22 cellular contexts compared by ENCODE assay signal in genomic region chr14:68047910-68048309, GRCh38.
DNase-seq lines count a peak whose midpoint lies in the region; FAIRE-seq and TF ChIP-seq lines count a peak whose summit lies in the region.
"Had no signal": no experiment of that assay in that cellular context is flagged by ENCODE, and none has a peak within 500 bp of the region (broad histone marks: within the 10 kb centered on the region; RNA-seq: fewer than 3 reads in every experiment).

No MANE protein-coding gene starts in this region.

- H3K27me3 ChIP-seq in astrocyte (ENCODE audit: insufficient read depth, low read length), result peaks cover 2% of the 10 kb centered on the region
- H3K27me3 ChIP-seq in transverse colon, result no peaks in the 10 kb centered on the region
- H3K27me3 ChIP-seq in stomach, result no peaks in the 10 kb centered on the region
- H3K27me3 ChIP-seq: gastroesophageal sphincter, right atrium auricular region had no signal

- POLR2A ChIA-PET in HEK293 (lab: Yijun Ruan, JAX) (no interaction called here), OCI-LY7 (lab: Charles Lee) (no interaction called here)

- H3K4me2 ChIP-seq in astrocyte (ENCODE audit: low read length) (peak overlapping the region; percentile 49), OCI-LY7 (ENCODE audit: low read length) (no peak overlapping the region)

- no peaks in the 10 kb centered on the region for H3K9me2 ChIP-seq in OCI-LY7 (ENCODE audit: insufficient read depth, low read length)

- no peak overlapping the region for H3K4me3 Mint-ChIP-seq in astrocyte (ENCODE audit: unreplicated experiment)
- H3K4me3 Mint-ChIP-seq: activated CD8-positive, alpha-beta memory T cell treated with anti-CD3 and anti-CD28 coated beads, Interleukin-2, amount 10 ng/mL, durations not matched to agents 7 days and 5 days; CD4-positive, alpha-beta T cell; IgD-negative memory B cell; natural killer cell treated with Interleukin-12 subunit alpha and Interleukin-12 subunit beta and Interleukin-15 and Interleukin-18, amount 100 ng/mL, for 72 hours had no signal

- peak; percentile 63 for DNase-seq in astrocyte (ENCODE audit: low read depth)
- DNase-seq in iris pigment epithelial cell (ENCODE audit: low read depth), result peak; percentile 58
- DNase-seq in transverse colon, result no peak
- no peak for DNase-seq in stomach
- no peak for DNase-seq in kidney tubule cell (ENCODE audit: low spot score)
- DNase-seq in OCI-LY7 (ENCODE audit: low spot score), result no peak
- DNase-seq: activated CD4-positive, CD25-positive, alpha-beta regulatory T cell; activated CD8-positive, alpha-beta memory T cell treated with anti-CD3 and anti-CD28 coated beads, Interleukin-2, amount 10 ng/mL, durations not matched to agents 7 days and 5 days; activated gamma-delta T cell; CD4-positive, alpha-beta T cell; MV-4-11; NCI-H69; stimulated activated CD4-positive, alpha-beta T cell treated with anti-CD3 and anti-CD28 coated beads, Interleukin-4, amount 100 ng/mL, for 1 hour; stimulated activated CD8-positive, alpha-beta memory T cell treated with anti-CD3 and anti-CD28 coated beads, Interleukin-4, amount 100 ng/mL, for 48 hours; SW 1271 had no signal

- CTCF ChIA-PET in HEK293 (lab: Yijun Ruan, JAX) (interaction anchor here (0.6 to 0.7 kb wide), 2 partner anchors 9 to 782 kb away, joined by 3 read pairs; no protein-coding TSS in a partner anchor), OCI-LY7 (lab: Charles Lee; ENCODE audit: unreplicated experiment) (no interaction called here)

- WGBS in transverse colon (ENCODE audit: low coverage in 1 of 2), 2 donors, result 64 to 75% methylated on average over 6 of the region's 6 CpGs
- WGBS in stomach, 5 donors, result 32 to 55% (median 37%) methylated on average over 6 of the region's 6 CpGs

- in situ Hi-C loops in transverse colon (cut with MboI; ENCODE audit: low pct_ligation_motif_present in 1 of 4, low pct_unique_long_range_greater_than_20kb in 1 of 4, low sequenced_read_pairs in 3 of 4), result no loop called here

- H2AFZ ChIP-seq in astrocyte (ENCODE audit: low read depth, low read length), result no peak overlapping the region
- H2AFZ ChIP-seq in OCI-LY7 (ENCODE audit: low read length), result no peak overlapping the region

- H3K4me1 ChIP-seq in HEK293 (ENCODE audit: control insufficient read depth, insufficient read depth, low read length) (peaks cover 16% of the 10 kb centered on the region), astrocyte (ENCODE audit: insufficient read depth, low read length) (no peaks in the 10 kb centered on the region), transverse colon (peaks cover 3 to 11% (median 7%) of the 10 kb centered on the region in 4 donors), stomach (peaks cover 0 to 38% (median 8%) of the 10 kb centered on the region in 4 donors), OCI-LY7 (ENCODE audit: insufficient read depth, low read length, poor library complexity, severe bottlenecking) (no peaks in the 10 kb centered on the region)
- H3K4me1 ChIP-seq: right atrium auricular region had no signal

- H3K9me3 Mint-ChIP-seq in astrocyte (ENCODE audit: unreplicated experiment), result no peaks in the 10 kb centered on the region
- H3K9me3 Mint-ChIP-seq: natural killer cell treated with Interleukin-12 subunit alpha and Interleukin-12 subunit beta and Interleukin-15 and Interleukin-18, amount 100 ng/mL, for 72 hours had no signal

- no peaks in the 10 kb centered on the region for H4K20me1 ChIP-seq in astrocyte (ENCODE audit: insufficient read depth, low read length)
- no peaks in the 10 kb centered on the region for H4K20me1 ChIP-seq in OCI-LY7 (ENCODE audit: insufficient read depth, low read length)

- intact Hi-C loops in transverse colon (cut with DNase I; ENCODE audit: low total_unique reads) (no loop called here), stomach (cut with DNase I; ENCODE audit: low total_unique reads) (no loop called here), OCI-LY7 (cut with micrococcal nuclease; ENCODE audit: unreplicated experiment) (no loop called here)

- TF ChIP-seq CTCF in HEK293 (tag by site-specific recombination; IDR thresholded peaks at IDR 0.05), result no peak
- TF ChIP-seq CTCF in astrocyte (IDR thresholded peaks at IDR 0.05; ENCODE audit: insufficient read depth, low read depth, low read length), result no peak
- TF ChIP-seq CTCF in transverse colon (IDR thresholded peaks at IDR 0.05), result no peak
- TF ChIP-seq CTCF in stomach (IDR thresholded peaks at IDR 0.05), result no peak
- TF ChIP-seq CTCF in OCI-LY7 (conservative IDR thresholded peaks at IDR 0.05; ENCODE audit: low read length), result no peak

- peaks cover 3% of the 10 kb centered on the region for H3K4me1 Mint-ChIP-seq in astrocyte (ENCODE audit: low read depth, unreplicated experiment)
- H3K4me1 Mint-ChIP-seq: activated CD8-positive, alpha-beta memory T cell treated with anti-CD3 and anti-CD28 coated beads, Interleukin-2, amount 10 ng/mL, durations not matched to agents 7 days and 5 days; IgD-negative memory B cell had no signal

- no peak overlapping the region for H3K4me3 ChIP-seq in HEK293 (ENCODE audit: low read depth, low read length)
- H3K4me3 ChIP-seq in astrocyte (ENCODE audit: insufficient read depth, low read depth, low read length), result no peak overlapping the region
- no peak overlapping the region for H3K4me3 ChIP-seq in transverse colon
- no peak overlapping the region for H3K4me3 ChIP-seq in stomach
- H3K4me3 ChIP-seq in OCI-LY7 (ENCODE audit: low read depth, low read length, poor library complexity, severe bottlenecking), result no peak overlapping the region
- H3K4me3 ChIP-seq: gastroesophageal sphincter, GM12878, lung, right atrium auricular region had no signal

- H3K27ac ChIP-seq in HEK293 (ENCODE audit: extremely low read depth, low read depth, low read length) (no peak overlapping the region), astrocyte (ENCODE audit: low read depth, low read length) (no peak overlapping the region), transverse colon (peak overlapping the region in 3 of 4 donors; percentile 40 to 86 (median 48)), stomach (peak overlapping the region in 2 of 5 donors; percentile 18 to 37), OCI-LY7 (ENCODE audit: low read depth, low read length, poor library complexity, severe bottlenecking) (no peak overlapping the region)
- H3K27ac ChIP-seq: right atrium auricular region had no signal

- H3K27ac Mint-ChIP-seq in astrocyte (ENCODE audit: unreplicated experiment), result no peak overlapping the region
- H3K27ac Mint-ChIP-seq: activated CD8-positive, alpha-beta memory T cell treated with anti-CD3 and anti-CD28 coated beads, Interleukin-2, amount 10 ng/mL, durations not matched to agents 7 days and 5 days; CD4-positive, alpha-beta T cell; IgD-negative memory B cell; natural killer cell treated with Interleukin-12 subunit alpha and Interleukin-12 subunit beta and Interleukin-15 and Interleukin-18, amount 100 ng/mL, for 72 hours had no signal

- no peaks in the 10 kb centered on the region for H3K79me2 ChIP-seq in astrocyte (ENCODE audit: insufficient read depth, low read length)
- no peaks in the 10 kb centered on the region for H3K79me2 ChIP-seq in OCI-LY7 (ENCODE audit: insufficient read depth, low read depth, low read length)

- H3K9me3 ChIP-seq in HEK293 (ENCODE audit: control insufficient read depth, insufficient read depth, low read depth, low read length) (no peaks in the 10 kb centered on the region), astrocyte (ENCODE audit: insufficient read depth, low read depth, low read length) (no peaks in the 10 kb centered on the region), transverse colon (no peaks in the 10 kb centered on the region), stomach (no peaks in the 10 kb centered on the region), OCI-LY7 (ENCODE audit: low read length) (no peaks in the 10 kb centered on the region)
- H3K9me3 ChIP-seq: gastroesophageal sphincter, right atrium auricular region had no signal

- no TSS peak for BruUV-seq in OCI-LY7 (replicated peaks; lab: Mats Ljungman, UMichigan)

- H3K36me3 ChIP-seq in HEK293 (ENCODE audit: control insufficient read depth in 2 of 2, insufficient read depth in 1 of 2, low read length in 2 of 2) (no peaks in the 10 kb centered on the region), astrocyte (ENCODE audit: insufficient read depth, low read length) (no peaks in the 10 kb centered on the region), transverse colon (no peaks in the 10 kb centered on the region), stomach (no peaks in the 10 kb centered on the region), OCI-LY7 (ENCODE audit: insufficient read depth, low read length) (no peaks in the 10 kb centered on the region)
- H3K36me3 ChIP-seq: gastroesophageal sphincter, right atrium auricular region had no signal

- TF ChIP-seq EP300 in transverse colon (IDR thresholded peaks at IDR 0.05; ENCODE audit: low read depth) (no peak), stomach (IDR thresholded peaks at IDR 0.05) (no peak)

- FAIRE-seq in astrocyte (lab: Jason Lieb, UNC), result no peak
- FAIRE-seq: GM12878 had no signal

- no peak for TF ChIP-seq POLR2A in transverse colon (IDR thresholded peaks at IDR 0.05)
- TF ChIP-seq POLR2A in stomach (IDR thresholded peaks at IDR 0.05), result no peak

- H3K36me3 Mint-ChIP-seq in astrocyte (ENCODE audit: low read depth, unreplicated experiment), result no peaks in the 10 kb centered on the region
- H3K36me3 Mint-ChIP-seq: natural killer cell treated with Interleukin-12 subunit alpha and Interleukin-12 subunit beta and Interleukin-15 and Interleukin-18, amount 100 ng/mL, for 72 hours had no signal

- no peak overlapping the region for H3K9ac ChIP-seq in astrocyte (ENCODE audit: low read length)

- no peaks in the 10 kb centered on the region for H3K27me3 Mint-ChIP-seq in astrocyte (ENCODE audit: low read depth, unreplicated experiment)
- H3K27me3 Mint-ChIP-seq: activated CD8-positive, alpha-beta memory T cell treated with anti-CD3 and anti-CD28 coated beads, Interleukin-2, amount 10 ng/mL, durations not matched to agents 7 days and 5 days; CD4-positive, alpha-beta T cell; IgD-negative memory B cell; natural killer cell treated with Interleukin-12 subunit alpha and Interleukin-12 subunit beta and Interleukin-15 and Interleukin-18, amount 100 ng/mL, for 72 hours had no signal

TF ChIP-seq in HEK293, 187 proteins besides CTCF, POLR2A, EP300 and RAD21 (continues in another document):
- TF ChIP-seq ZNF654 (tag by site-specific recombination; IDR thresholded peaks at IDR 0.05; ENCODE audit: low read depth) (no peak), ZNF449 (tag by site-specific recombination; IDR thresholded peaks at IDR 0.05) (no peak), ZNF473 (tag by site-specific recombination; IDR thresholded peaks at IDR 0.05) (no peak), ZNF112 (tag by site-specific recombination; IDR thresholded peaks at IDR 0.05) (no peak)

Comparison
In these comparisons a context has a peak if more than half of its experiments do, and no peak if none do; other contexts are left out.
1. H3K27ac ChIP-seq: peak in transverse colon (3 of 4); none in HEK293 (single experiment), astrocyte (single experiment) and OCI-LY7 (single experiment).
2. DNase-seq: peak in astrocyte (single experiment) and iris pigment epithelial cell (single experiment); none in transverse colon (single experiment), stomach (single experiment), kidney tubule cell (single experiment) and OCI-LY7 (single experiment).